In the genomic region with DNA sequence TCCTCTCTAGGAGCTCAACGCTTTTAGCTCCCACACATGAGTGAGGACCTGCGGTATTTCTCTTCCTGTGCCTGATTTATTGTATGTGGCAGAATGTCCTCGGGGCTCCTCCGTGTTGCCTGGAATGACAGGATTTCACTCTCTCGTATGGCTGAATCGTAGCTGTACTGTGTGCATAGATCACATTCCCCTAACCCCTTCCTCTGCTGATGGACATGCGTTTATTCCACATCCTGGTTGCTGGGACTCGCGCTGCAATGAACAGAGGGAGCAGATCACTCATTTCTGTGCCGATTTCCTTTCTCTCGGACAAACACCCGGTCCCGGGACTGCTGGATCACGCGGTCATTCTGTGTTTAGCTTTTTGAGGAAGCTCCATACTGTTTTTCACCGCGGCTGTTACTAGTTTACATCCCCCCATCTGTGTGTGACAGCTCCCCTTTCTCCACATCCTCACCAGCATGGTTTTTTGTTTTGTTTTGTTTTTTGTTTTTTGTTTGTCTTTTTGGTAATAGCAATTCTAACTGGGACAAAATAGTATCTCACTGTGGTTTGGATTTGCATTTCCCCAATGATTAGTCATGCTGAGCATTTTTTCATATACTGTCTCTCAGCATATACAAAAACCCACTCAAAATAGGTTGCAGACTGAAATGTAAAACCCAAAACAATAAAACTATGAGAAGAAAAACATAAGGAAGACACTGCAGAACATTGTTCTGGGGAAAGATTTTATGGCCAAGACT, we compare ENCODE assay signal across 11 cellular contexts.
DNase-seq lines count a peak whose midpoint lies in the region; ATAC-seq, FAIRE-seq and TF ChIP-seq lines count a peak whose summit lies in the region.
"Had no signal": no experiment of that assay in that cellular context is flagged by ENCODE, and none has a peak within 500 bp of the region (broad histone marks: within the 10 kb centered on the region; RNA-seq: fewer than 3 reads in every experiment).

No MANE protein-coding gene starts in this region.

- CTCF ChIA-PET in AG04450 (lab: Charles Lee), result no interaction called here
- CTCF ChIA-PET in HEK293 (lab: Yijun Ruan, JAX), result interaction anchor here (1.2 kb wide), 1 partner anchor 376 kb away, joined by 5 read pairs; no protein-coding TSS in a partner anchor

- no peaks in the 10 kb centered on the region for H3K4me1 ChIP-seq in HEK293 (ENCODE audit: control insufficient read depth, insufficient read depth, low read length)
- peaks cover 53% of the 10 kb centered on the region for H3K4me1 ChIP-seq in keratinocyte (ENCODE audit: control insufficient read depth, extremely low read depth, insufficient read depth, low read length)

- no peaks in the 10 kb centered on the region for H3K9me1 ChIP-seq in keratinocyte (ENCODE audit: control insufficient read depth, extremely low read depth, insufficient read depth, low read length)

- no peaks in the 10 kb centered on the region for H4K20me1 ChIP-seq in keratinocyte (ENCODE audit: control insufficient read depth, extremely low read depth, insufficient read depth, low read length)

- POLR2A ChIA-PET in AG04450 (lab: Yijun Ruan, JAX), result no interaction called here
- POLR2A ChIA-PET in HEK293 (lab: Yijun Ruan, JAX), result no interaction called here

- H3K9me3 ChIP-seq in AG04450 (ENCODE audit: control insufficient read depth, insufficient read depth, low read length) (peaks cover 18% of the 10 kb centered on the region; the same call in 1 of the 2 replicates), HEK293 (ENCODE audit: control insufficient read depth, insufficient read depth, low read depth, low read length) (no peaks in the 10 kb centered on the region), keratinocyte (ENCODE audit: control insufficient read depth, low read depth, low read length) (no peaks in the 10 kb centered on the region)

- no peak overlapping the region for H3K27ac ChIP-seq in AG04450 (ENCODE audit: low read depth, low read length)
- no peak overlapping the region for H3K27ac ChIP-seq in HEK293 (ENCODE audit: extremely low read depth, low read depth, low read length)
- H3K27ac ChIP-seq in keratinocyte (ENCODE audit: control insufficient read depth, insufficient read depth, low read length), result peak overlapping the region; percentile 23
- H3K27ac ChIP-seq in dorsolateral prefrontal cortex, result no peak overlapping the region

- peak overlapping the region; percentile 50 for H3K4me2 ChIP-seq in keratinocyte (ENCODE audit: control insufficient read depth, extremely low read depth, insufficient read depth, low read depth, low read length)

- FAIRE-seq in keratinocyte (lab: Jason Lieb, UNC), result peak; percentile 92

- DNase-seq in AG04450 (ENCODE audit: low read depth, low spot score) (no peak), keratinocyte (ENCODE audit: low read depth, low spot score) (no peak), dorsolateral prefrontal cortex (no peak)
- no peak for DNase-seq in activated T-helper 1 cell treated with anti-CD3 and anti-CD28 coated beads, Interleukin-12 subunit alpha, Interleukin-12 subunit beta, Interleukin-2, Interleukin-4 antibody, amounts not matched to agents 30 ng/mL and 10 ng/mL and 1 ng/mL, durations not matched to agents 14 hours and 24 hours and 36 hours (ENCODE audit: low spot score)
- DNase-seq: hypothalamus, NCI-H1694 treated with DMSO at 0.1 percent for 48 hours, occipital lobe had no signal

- H3K27me3 Mint-ChIP-seq in activated T-helper 1 cell treated with anti-CD3 and anti-CD28 coated beads, Interleukin-12 subunit alpha, Interleukin-12 subunit beta, Interleukin-2, Interleukin-4 antibody, amounts not matched to agents 30 ng/mL and 10 ng/mL and 1 ng/mL, durations not matched to agents 14 hours and 24 hours and 36 hours (ENCODE audit: insufficient read depth), result peaks cover 9% of the 10 kb centered on the region

- H3K27me3 ChIP-seq in AG04450 (ENCODE audit: control insufficient read depth, insufficient read depth, low read length) (peaks cover 2% of the 10 kb centered on the region), keratinocyte (ENCODE audit: control insufficient read depth, extremely low read depth, insufficient read depth, low read length) (no peaks in the 10 kb centered on the region), dorsolateral prefrontal cortex (peaks cover 0 to 34% (median 0%) of the 10 kb centered on the region in 45 donors)

- peak overlapping the region; percentile 3 for H3K9ac ChIP-seq in keratinocyte (ENCODE audit: control insufficient read depth, extremely low read depth, insufficient read depth, low read length)

- H3K27ac Mint-ChIP-seq in activated T-helper 1 cell treated with anti-CD3 and anti-CD28 coated beads, Interleukin-12 subunit alpha, Interleukin-12 subunit beta, Interleukin-2, Interleukin-4 antibody, amounts not matched to agents 30 ng/mL and 10 ng/mL and 1 ng/mL, durations not matched to agents 14 hours and 24 hours and 36 hours, result peak overlapping the region; percentile 64

- peaks cover 9% of the 10 kb centered on the region for H3K36me3 Mint-ChIP-seq in activated T-helper 1 cell treated with anti-CD3 and anti-CD28 coated beads, Interleukin-12 subunit alpha, Interleukin-12 subunit beta, Interleukin-2, Interleukin-4 antibody, amounts not matched to agents 30 ng/mL and 10 ng/mL and 1 ng/mL, durations not matched to agents 14 hours and 24 hours and 36 hours (ENCODE audit: low read depth)

- peaks cover 41% of the 10 kb centered on the region for H3K4me1 Mint-ChIP-seq in activated T-helper 1 cell treated with anti-CD3 and anti-CD28 coated beads, Interleukin-12 subunit alpha, Interleukin-12 subunit beta, Interleukin-2, Interleukin-4 antibody, amounts not matched to agents 30 ng/mL and 10 ng/mL and 1 ng/mL, durations not matched to agents 14 hours and 24 hours and 36 hours (ENCODE audit: low read depth)

- peak overlapping the region; percentile 86 for H2AFZ ChIP-seq in keratinocyte (ENCODE audit: control insufficient read depth, low read length)

- H3K36me3 ChIP-seq in HEK293 (ENCODE audit: control insufficient read depth in 2 of 2, insufficient read depth in 1 of 2, low read length in 2 of 2), result no peaks in the 10 kb centered on the region
- no peaks in the 10 kb centered on the region for H3K36me3 ChIP-seq in keratinocyte (ENCODE audit: control insufficient read depth in 2 of 2, extremely low read depth in 1 of 2, insufficient read depth in 2 of 2, low read length in 2 of 2)

- H3K79me2 ChIP-seq in keratinocyte (ENCODE audit: control insufficient read depth, insufficient read depth, low read length), result no peaks in the 10 kb centered on the region

- dilution Hi-C loops in keratinocyte (cut with MboI; ENCODE audit: extremely low pct_ligation_motif_present, low sequenced_read_pairs), result no loop called here

- H3K4me3 ChIP-seq in AG04450 (ENCODE audit: low read depth, low read length) (peak overlapping the region; percentile 43), HEK293 (ENCODE audit: low read depth, low read length) (no peak overlapping the region), keratinocyte (ENCODE audit: control insufficient read depth in 2 of 3, extremely low read depth in 1 of 3, insufficient read depth in 2 of 3, low read depth in 1 of 3, low read length in 3 of 3) (no peak overlapping the region), dorsolateral prefrontal cortex (peak overlapping the region in 4 of 59 donors; percentile 10 to 19 (median 14))

- peak overlapping the region; percentile 51 for H3K4me3 Mint-ChIP-seq in activated T-helper 1 cell treated with anti-CD3 and anti-CD28 coated beads, Interleukin-12 subunit alpha, Interleukin-12 subunit beta, Interleukin-2, Interleukin-4 antibody, amounts not matched to agents 30 ng/mL and 10 ng/mL and 1 ng/mL, durations not matched to agents 14 hours and 24 hours and 36 hours

- TF ChIP-seq CTCF in AG04450 (IDR thresholded peaks at IDR 0.05; ENCODE audit: low read depth, low read length) (no peak), HEK293 (tag by site-specific recombination; IDR thresholded peaks at IDR 0.05) (no peak), keratinocyte (optimal IDR thresholded peaks at IDR 0.05 in 1 of 3, IDR thresholded peaks at IDR 0.05 in 1 of 3, conservative IDR thresholded peaks at IDR 0.05 in 1 of 3; ENCODE audit: extremely low read depth in 1 of 3, insufficient read depth in 2 of 3, low read length in 3 of 3) (no peak), dorsolateral prefrontal cortex (IDR thresholded peaks at IDR 0.05 in 54 of 56, conservative IDR thresholded peaks at IDR 0.05 in 2 of 56; ENCODE audit: low read depth in 1 of 56, partially characterized antibody in 56 of 56) (no peak)

- ATAC-seq in GM21786 (IDR thresholded peaks at IDR 0.05; ENCODE audit: unreplicated experiment) (no peak), HG03354 (IDR thresholded peaks at IDR 0.05; ENCODE audit: poor library complexity, severe bottlenecking, unreplicated experiment) (no peak), HG03565 (IDR thresholded peaks at IDR 0.05; ENCODE audit: unreplicated experiment) (no peak)

- peaks cover 5% of the 10 kb centered on the region for H3K9me3 Mint-ChIP-seq in activated T-helper 1 cell treated with anti-CD3 and anti-CD28 coated beads, Interleukin-12 subunit alpha, Interleukin-12 subunit beta, Interleukin-2, Interleukin-4 antibody, amounts not matched to agents 30 ng/mL and 10 ng/mL and 1 ng/mL, durations not matched to agents 14 hours and 24 hours and 36 hours

- intact Hi-C loops in activated T-helper 1 cell treated with anti-CD3 and anti-CD28 coated beads, Interleukin-12 subunit alpha, Interleukin-12 subunit beta, Interleukin-2, Interleukin-4 antibody, amounts not matched to agents 30 ng/mL and 10 ng/mL and 1 ng/mL, durations not matched to agents 14 hours and 24 hours and 36 hours (cut with micrococcal nuclease), result loop anchor here (10.0 kb wide), 1 partner anchor 238 kb away; no protein-coding TSS in a partner anchor
- intact Hi-C loops in dorsolateral prefrontal cortex (cut with DNase I), result no loop called here

TF ChIP-seq in HEK293, 187 proteins besides CTCF, POLR2A, EP300 and RAD21 (continues in another document):
- TF ChIP-seq ZNF610 (tag by site-specific recombination; IDR thresholded peaks at IDR 0.05; ENCODE audit: borderline replicate concordance) (no peak), ZNF600 (tag by site-specific recombination; IDR thresholded peaks at IDR 0.05) (0 out of 2 replicates have a peak, but pooled peaks have one; percentile 42), ZNF292 (tag by site-specific recombination; IDR thresholded peaks at IDR 0.05; ENCODE audit: borderline replicate concordance, low read depth) (no peak), GLI2 (tag by site-specific recombination; IDR thresholded peaks at IDR 0.05; ENCODE audit: borderline replicate concordance, low read depth) (no peak)
